Comparison of ENCODE assay signal across 14 cellular contexts in the genomic region with DNA sequence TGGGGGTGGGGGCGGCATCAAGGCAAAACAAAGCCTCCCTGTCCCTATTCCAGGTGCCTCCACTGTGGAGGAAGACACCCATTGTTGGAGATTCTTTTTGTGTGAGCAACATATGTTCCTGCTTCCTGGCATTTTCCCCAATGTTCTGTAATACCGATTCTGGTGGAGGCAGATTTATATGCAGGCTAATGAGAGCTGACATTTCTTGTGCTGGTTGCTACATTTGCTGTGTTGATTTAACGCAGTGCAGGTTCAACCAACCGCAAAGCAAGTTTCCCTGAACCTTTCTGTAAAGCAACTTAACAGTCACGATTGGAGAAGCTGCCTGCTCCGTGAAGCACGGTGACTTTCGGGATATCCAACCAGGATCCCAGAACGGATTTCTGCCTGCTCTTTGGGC.
DNase-seq lines count a peak whose midpoint lies in the region; ATAC-seq and TF ChIP-seq lines count a peak whose summit lies in the region.
"Had no signal": no experiment of that assay in that cellular context is flagged by ENCODE, and none has a peak within 500 bp of the region (broad histone marks: within the 10 kb centered on the region; RNA-seq: fewer than 3 reads in every experiment).

No MANE protein-coding gene starts in this region.

- no peak for TF ChIP-seq CTCF in HFFc6 (IDR thresholded peaks at IDR 0.05)
- no peak for TF ChIP-seq CTCF in ovary (IDR thresholded peaks at IDR 0.05)

- H3K9me3 Mint-ChIP-seq in HFFc6: peaks cover 44% of the 10 kb centered on the region

- WGBS in ovary, 3 donors: 14 to 35% (median 21%) methylated on average over 9 of the region's 9 CpGs

- H3K4me3 ChIP-seq in muscle layer of colon (ENCODE audit: low read depth in 1 of 2, low read length in 2 of 2) (no peak overlapping the region), ovary (no peak overlapping the region)
- H3K4me3 ChIP-seq: adrenal gland, HAP-1 had no signal

- intact Hi-C loops in ovary (cut with DNase I): no loop called here

- peak overlapping the region; percentile 35 for H3K27ac ChIP-seq in muscle layer of colon (ENCODE audit: low read depth, low read length)
- no peak overlapping the region for H3K27ac ChIP-seq in ovary
- H3K27ac ChIP-seq: adrenal gland had no signal

- no peaks in the 10 kb centered on the region for H3K36me3 Mint-ChIP-seq in HFFc6 (ENCODE audit: low read depth)

- no peak overlapping the region for H3K4me3 Mint-ChIP-seq in HFFc6

- DNase-seq in DMS 273 (lab: John Stamatoyannopoulos, UW; ENCODE audit: unreplicated experiment) (peak; percentile 65), HFFc6 (peak; percentile 3), cerebellar cortex (ENCODE audit: low spot score) (peak; percentile 96), ovary (no peak), HT-29 (ENCODE audit: low spot score) (no peak), DMS79 treated with DMSO at 0.1 percent for 48 hours (lab: John Stamatoyannopoulos, UW) (no peak)
- DNase-seq: activated CD8-positive, alpha-beta memory T cell treated with anti-CD3 and anti-CD28 coated beads, Interleukin-2, amount 50 U/mL, for 4 hours; adrenal gland; KG1; NCI-H345; right cardiac atrium had no signal

- H3K9ac ChIP-seq in muscle layer of colon (ENCODE audit: low read length): no peak overlapping the region

- ATAC-seq in HG03025 (IDR thresholded peaks at IDR 0.05; ENCODE audit: low FRiP score, unreplicated experiment): no peak
- ATAC-seq: right cardiac atrium had no signal

- TF ChIP-seq POLR2A in ovary (IDR thresholded peaks at IDR 0.05): no peak

- no peak overlapping the region for H3K27ac Mint-ChIP-seq in HFFc6

- H3K27me3 ChIP-seq in muscle layer of colon (ENCODE audit: control insufficient read depth in 1 of 2, insufficient read depth in 2 of 2, low read length in 2 of 2) (no peaks in the 10 kb centered on the region), ovary (no peaks in the 10 kb centered on the region)

- peaks cover 4% of the 10 kb centered on the region; the same call in 1 of the 2 replicates for H3K27me3 Mint-ChIP-seq in HFFc6 (ENCODE audit: insufficient read depth)

- H3K4me1 Mint-ChIP-seq in HFFc6 (ENCODE audit: low read depth): no peaks in the 10 kb centered on the region

- H3K4me1 ChIP-seq in muscle layer of colon (ENCODE audit: insufficient read depth, low read length) (peaks cover 49% of the 10 kb centered on the region), ovary (ENCODE audit: insufficient read depth) (peaks cover 20% of the 10 kb centered on the region)
- H3K4me1 ChIP-seq: adrenal gland had no signal

- H3K36me3 ChIP-seq in muscle layer of colon (ENCODE audit: insufficient read depth, low read length): no peaks in the 10 kb centered on the region
- no peaks in the 10 kb centered on the region for H3K36me3 ChIP-seq in ovary
- H3K36me3 ChIP-seq: adrenal gland, HAP-1 had no signal

- no peaks in the 10 kb centered on the region for H3K9me3 ChIP-seq in muscle layer of colon (ENCODE audit: low read length)
- H3K9me3 ChIP-seq in ovary: no peaks in the 10 kb centered on the region
- H3K9me3 ChIP-seq: adrenal gland, HAP-1 had no signal

- no peak for TF ChIP-seq EP300 in ovary (IDR thresholded peaks at IDR 0.05)

Comparison
In these comparisons a context has a peak if more than half of its experiments do, and no peak if none do; other contexts are left out.
1. DNase-seq: peak in DMS 273 (single experiment), HFFc6 (single experiment) and cerebellar cortex (single experiment); none in ovary (0 of 5), HT-29 (single experiment) and DMS79 treated with DMSO at 0.1 percent for 48 hours (single experiment).